2 cellular contexts compared by ENCODE assay signal in the genomic region with DNA sequence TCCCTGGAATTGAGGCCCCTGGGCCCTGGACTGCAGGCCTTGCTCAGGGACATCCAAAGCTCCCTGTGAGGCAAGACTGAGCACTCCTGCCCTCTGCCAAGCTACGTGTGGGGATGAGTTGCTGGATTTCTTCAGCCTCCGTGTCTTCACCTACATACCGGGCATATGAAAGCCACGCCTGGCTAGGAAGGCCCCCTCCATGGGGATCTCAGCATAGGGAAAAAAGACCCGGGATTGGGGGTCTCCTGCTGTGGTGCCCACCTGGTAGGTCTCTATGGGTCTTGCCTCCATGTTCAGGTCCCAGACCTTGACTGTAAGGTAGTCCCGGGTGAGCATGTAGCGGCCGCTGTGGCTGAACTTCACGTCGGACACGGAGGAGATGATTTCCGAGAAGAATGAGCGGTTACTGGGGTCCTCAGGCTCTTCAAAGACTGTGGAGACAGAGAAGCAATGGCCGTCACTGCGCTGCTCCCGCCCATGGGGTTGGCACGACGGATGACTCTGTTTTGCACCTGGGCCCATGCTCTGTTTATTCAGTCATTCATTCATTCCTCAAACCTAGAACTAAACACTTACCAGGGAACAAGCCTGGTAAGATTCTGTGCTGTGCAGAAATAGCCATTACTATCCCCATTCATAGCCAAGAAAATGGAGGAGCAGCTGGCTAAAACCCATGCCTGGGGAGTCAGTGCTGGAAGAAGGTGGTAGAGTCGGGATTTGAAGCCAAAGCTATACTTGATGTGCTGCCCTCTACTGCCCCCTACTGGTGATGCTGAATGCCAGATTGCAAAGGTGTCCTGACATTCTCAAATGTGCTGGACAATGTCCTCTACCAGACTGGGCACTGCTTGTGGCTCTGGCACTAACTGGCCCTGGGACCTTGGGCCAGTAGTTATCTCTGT.
TF ChIP-seq lines count a peak whose summit lies in the region.

No MANE protein-coding gene starts in this region.

TF ChIP-seq in SK-N-SH, 30 proteins besides CTCF, POLR2A, EP300 and RAD21:
- no peak for TF ChIP-seq MEF2A (IDR thresholded peaks at IDR 0.05; ENCODE audit: borderline replicate concordance, low read depth)
- TF ChIP-seq EZH2phosphoT487 (IDR thresholded peaks at IDR 0.05; ENCODE audit: borderline replicate concordance, low read depth), result no peak
- TF ChIP-seq JUND (IDR thresholded peaks at IDR 0.05), result no peak
- no peak for TF ChIP-seq GABPA (IDR thresholded peaks at IDR 0.05; ENCODE audit: low read depth)
- no peak for TF ChIP-seq TCF12 (IDR thresholded peaks at IDR 0.05)
- TF ChIP-seq, protein P1, sequence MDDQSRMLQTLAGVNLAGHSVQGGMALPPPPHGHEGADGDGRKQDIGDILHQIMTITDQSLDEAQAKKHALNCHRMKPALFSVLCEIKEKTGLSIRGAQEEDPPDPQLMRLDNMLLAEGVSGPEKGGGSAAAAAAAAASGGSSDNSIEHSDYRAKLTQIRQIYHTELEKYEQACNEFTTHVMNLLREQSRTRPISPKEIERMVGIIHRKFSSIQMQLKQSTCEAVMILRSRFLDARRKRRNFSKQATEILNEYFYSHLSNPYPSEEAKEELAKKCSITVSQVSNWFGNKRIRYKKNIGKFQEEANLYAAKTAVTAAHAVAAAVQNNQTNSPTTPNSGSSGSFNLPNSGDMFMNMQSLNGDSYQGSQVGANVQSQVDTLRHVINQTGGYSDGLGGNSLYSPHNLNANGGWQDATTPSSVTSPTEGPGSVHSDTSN (IDR thresholded peaks at IDR 0.05), result no peak
- no peak for TF ChIP-seq FOXJ3 (CRISPR knock-in tag; IDR thresholded peaks at IDR 0.05)
- TF ChIP-seq TAF1 (IDR thresholded peaks at IDR 0.05; ENCODE audit: borderline replicate concordance, low read depth, low read length), result no peak

TF ChIP-seq in SK-N-SH treated with all-trans-retinoic acid at 6 μM for 48 hours, 23 proteins besides CTCF, POLR2A, EP300 and RAD21:
- TF ChIP-seq, protein P2, sequence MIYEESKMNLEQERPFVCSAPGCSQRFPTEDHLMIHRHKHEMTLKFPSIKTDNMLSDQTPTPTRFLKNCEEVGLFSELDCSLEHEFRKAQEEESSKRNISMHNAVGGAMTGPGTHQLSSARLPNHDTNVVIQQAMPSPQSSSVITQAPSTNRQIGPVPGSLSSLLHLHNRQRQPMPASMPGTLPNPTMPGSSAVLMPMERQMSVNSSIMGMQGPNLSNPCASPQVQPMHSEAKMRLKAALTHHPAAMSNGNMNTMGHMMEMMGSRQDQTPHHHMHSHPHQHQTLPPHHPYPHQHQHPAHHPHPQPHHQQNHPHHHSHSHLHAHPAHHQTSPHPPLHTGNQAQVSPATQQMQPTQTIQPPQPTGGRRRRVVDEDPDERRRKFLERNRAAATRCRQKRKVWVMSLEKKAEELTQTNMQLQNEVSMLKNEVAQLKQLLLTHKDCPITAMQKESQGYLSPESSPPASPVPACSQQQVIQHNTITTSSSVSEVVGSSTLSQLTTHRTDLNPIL (CRISPR knock-in tag; IDR thresholded peaks at IDR 0.05; ENCODE audit: low read depth), result no peak
- TF ChIP-seq ZNF565 (CRISPR knock-in tag; conservative IDR thresholded peaks at IDR 0.05; ENCODE audit: low read depth) (no peak), CSDC2 (CRISPR knock-in tag; IDR thresholded peaks at IDR 0.05) (no peak), ESRRG (CRISPR knock-in tag; IDR thresholded peaks at IDR 0.05) (no peak), OSR1 (CRISPR knock-in tag; IDR thresholded peaks at IDR 0.05) (no peak), BACH2 (CRISPR knock-in tag; IDR thresholded peaks at IDR 0.05; ENCODE audit: borderline replicate concordance) (no peak), RARB (CRISPR knock-in tag; IDR thresholded peaks at IDR 0.05) (no peak)
- TF ChIP-seq, protein P3, sequence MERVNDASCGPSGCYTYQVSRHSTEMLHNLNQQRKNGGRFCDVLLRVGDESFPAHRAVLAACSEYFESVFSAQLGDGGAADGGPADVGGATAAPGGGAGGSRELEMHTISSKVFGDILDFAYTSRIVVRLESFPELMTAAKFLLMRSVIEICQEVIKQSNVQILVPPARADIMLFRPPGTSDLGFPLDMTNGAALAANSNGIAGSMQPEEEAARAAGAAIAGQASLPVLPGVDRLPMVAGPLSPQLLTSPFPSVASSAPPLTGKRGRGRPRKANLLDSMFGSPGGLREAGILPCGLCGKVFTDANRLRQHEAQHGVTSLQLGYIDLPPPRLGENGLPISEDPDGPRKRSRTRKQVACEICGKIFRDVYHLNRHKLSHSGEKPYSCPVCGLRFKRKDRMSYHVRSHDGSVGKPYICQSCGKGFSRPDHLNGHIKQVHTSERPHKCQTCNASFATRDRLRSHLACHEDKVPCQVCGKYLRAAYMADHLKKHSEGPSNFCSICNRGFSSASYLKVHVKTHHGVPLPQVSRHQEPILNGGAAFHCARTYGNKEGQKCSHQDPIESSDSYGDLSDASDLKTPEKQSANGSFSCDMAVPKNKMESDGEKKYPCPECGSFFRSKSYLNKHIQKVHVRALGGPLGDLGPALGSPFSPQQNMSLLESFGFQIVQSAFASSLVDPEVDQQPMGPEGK (CRISPR knock-in tag; IDR thresholded peaks at IDR 0.05; ENCODE audit: borderline replicate concordance), result no peak
- TF ChIP-seq, protein P4, sequence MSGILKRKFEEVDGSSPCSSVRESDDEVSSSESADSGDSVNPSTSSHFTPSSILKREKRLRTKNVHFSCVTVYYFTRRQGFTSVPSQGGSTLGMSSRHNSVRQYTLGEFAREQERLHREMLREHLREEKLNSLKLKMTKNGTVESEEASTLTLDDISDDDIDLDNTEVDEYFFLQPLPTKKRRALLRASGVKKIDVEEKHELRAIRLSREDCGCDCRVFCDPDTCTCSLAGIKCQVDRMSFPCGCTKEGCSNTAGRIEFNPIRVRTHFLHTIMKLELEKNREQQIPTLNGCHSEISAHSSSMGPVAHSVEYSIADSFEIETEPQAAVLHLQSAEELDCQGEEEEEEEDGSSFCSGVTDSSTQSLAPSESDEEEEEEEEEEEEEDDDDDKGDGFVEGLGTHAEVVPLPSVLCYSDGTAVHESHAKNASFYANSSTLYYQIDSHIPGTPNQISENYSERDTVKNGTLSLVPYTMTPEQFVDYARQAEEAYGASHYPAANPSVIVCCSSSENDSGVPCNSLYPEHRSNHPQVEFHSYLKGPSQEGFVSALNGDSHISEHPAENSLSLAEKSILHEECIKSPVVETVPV (CRISPR knock-in tag; IDR thresholded peaks at IDR 0.05), result no peak
